Comparison of ENCODE assay signal across 15 cellular contexts in the genomic region with DNA sequence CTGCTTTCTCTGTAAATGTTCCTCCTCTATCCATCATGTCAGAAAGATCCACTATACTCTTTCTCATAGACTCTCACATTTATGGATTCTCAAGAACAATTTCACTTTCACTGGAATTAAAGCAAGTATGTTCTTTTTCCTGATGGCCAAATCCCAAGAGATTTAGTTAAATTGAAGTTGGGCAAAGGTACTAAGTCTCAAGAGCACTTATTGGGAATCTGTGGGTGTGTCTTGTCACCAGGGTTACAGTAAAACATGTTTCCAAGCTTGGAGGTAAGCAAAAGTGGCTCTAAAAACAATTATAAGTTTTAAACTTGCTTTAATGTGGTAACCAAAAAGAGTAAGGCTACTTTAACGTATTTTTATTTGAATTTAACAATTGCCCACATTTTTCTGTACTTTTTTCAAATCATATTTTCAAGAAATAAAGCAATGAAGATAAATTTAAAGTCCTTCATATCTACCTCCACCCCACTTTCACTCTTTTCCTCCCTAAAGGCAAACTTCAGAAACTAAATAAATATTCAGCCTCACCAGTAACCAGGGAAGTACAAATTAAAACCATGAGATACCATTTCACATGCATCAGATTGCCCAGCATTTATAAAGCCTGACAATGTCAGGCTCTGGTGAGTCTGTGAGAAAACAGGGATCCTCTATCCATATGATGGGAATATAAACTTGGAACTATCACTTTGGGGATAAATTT.
DNase-seq lines count a peak whose midpoint lies in the region; ATAC-seq, FAIRE-seq and TF ChIP-seq lines count a peak whose summit lies in the region.
"Had no signal": no experiment of that assay in that cellular context is flagged by ENCODE, and none has a peak within 500 bp of the region (broad histone marks: within the 10 kb centered on the region; RNA-seq: fewer than 3 reads in every experiment).

No MANE protein-coding gene starts in this region.

- H3K4me1 ChIP-seq in astrocyte (ENCODE audit: insufficient read depth, low read length) (peaks cover 11% of the 10 kb centered on the region), left lung (peaks cover 0 to 5% of the 10 kb centered on the region in 2 donors), thyroid gland (peaks cover 7 to 8% of the 10 kb centered on the region in 2 donors), transverse colon (peaks cover 0 to 18% (median 3%) of the 10 kb centered on the region in 4 donors), kidney (ENCODE audit: control insufficient read depth in 1 of 2, insufficient read depth in 1 of 2, low read depth in 1 of 2, low read length in 2 of 2) (no peaks in the 10 kb centered on the region)

- H3K4me2 ChIP-seq in astrocyte (ENCODE audit: low read length): no peak overlapping the region

- no peaks in the 10 kb centered on the region for H3K36me3 Mint-ChIP-seq in astrocyte (ENCODE audit: low read depth, unreplicated experiment)
- H3K36me3 Mint-ChIP-seq: naive thymus-derived CD4-positive, alpha-beta T cell; type B pancreatic cell; WTC11 had no signal

- no peaks in the 10 kb centered on the region for H3K79me2 ChIP-seq in astrocyte (ENCODE audit: insufficient read depth, low read length)

- H3K27me3 ChIP-seq in astrocyte (ENCODE audit: insufficient read depth, low read length) (no peaks in the 10 kb centered on the region), left lung (no peaks in the 10 kb centered on the region), thyroid gland (no peaks in the 10 kb centered on the region), transverse colon (no peaks in the 10 kb centered on the region)
- H3K27me3 ChIP-seq: BLaER1 treated with 17β-estradiol and CSF1 and Interleukin-3, amounts not matched to agents 10 nM and 100 nM had no signal

- H3K4me3 ChIP-seq in astrocyte (ENCODE audit: insufficient read depth, low read depth, low read length): no peak overlapping the region
- no peak overlapping the region for H3K4me3 ChIP-seq in left lung
- no peak overlapping the region for H3K4me3 ChIP-seq in thyroid gland (replicated peaks in 1 of 3)
- H3K4me3 ChIP-seq in transverse colon: no peak overlapping the region
- no peak overlapping the region for H3K4me3 ChIP-seq in kidney (ENCODE audit: low read length in 2 of 2)
- H3K4me3 ChIP-seq: K562 had no signal

- DNase-seq in NCI-H1417 (lab: John Stamatoyannopoulos, UW) (peak in 2 of 3 experiments; percentile 2 to 60), NCI-H1417 treated with DMSO at 0.1 percent for 48 hours (lab: John Stamatoyannopoulos, UW) (no peak), astrocyte (ENCODE audit: low read depth) (peak; percentile 12), left lung (no peak), thyroid gland (peak; percentile 6 to 7), transverse colon (no peak), kidney (no peak)
- DNase-seq: naive thymus-derived CD4-positive, alpha-beta T cell; NCI-H2107 had no signal

- 42 to 53% methylated on average over 1 of the region's 1 CpG for WGBS in thyroid gland, 2 donors
- WGBS in transverse colon (ENCODE audit: low coverage in 1 of 2), 2 donors: 61 to 62% methylated on average over 1 of the region's 1 CpG

- FAIRE-seq in astrocyte (lab: Jason Lieb, UNC) (no peak), kidney (lab: Jason Lieb, UNC) (no peak)
- FAIRE-seq: H54, K562 had no signal

- H3K9me3 Mint-ChIP-seq in astrocyte (ENCODE audit: unreplicated experiment): no peaks in the 10 kb centered on the region
- H3K9me3 Mint-ChIP-seq: type B pancreatic cell, WTC11 had no signal

- H2AFZ ChIP-seq in astrocyte (ENCODE audit: low read depth, low read length): no peak overlapping the region

- TF ChIP-seq CTCF in astrocyte (IDR thresholded peaks at IDR 0.05; ENCODE audit: insufficient read depth, low read depth, low read length) (no peak), left lung (IDR thresholded peaks at IDR 0.05) (no peak), thyroid gland (IDR thresholded peaks at IDR 0.05) (no peak), transverse colon (IDR thresholded peaks at IDR 0.05) (no peak), kidney (IDR thresholded peaks at IDR 0.05; ENCODE audit: borderline replicate concordance, extremely low read depth, insufficient read depth) (no peak)

- no peaks in the 10 kb centered on the region for H3K9me3 ChIP-seq in astrocyte (ENCODE audit: insufficient read depth, low read depth, low read length)
- no peaks in the 10 kb centered on the region for H3K9me3 ChIP-seq in left lung
- H3K9me3 ChIP-seq in thyroid gland: no peaks in the 10 kb centered on the region
- H3K9me3 ChIP-seq in transverse colon: no peaks in the 10 kb centered on the region
- no peaks in the 10 kb centered on the region for H3K9me3 ChIP-seq in kidney (ENCODE audit: control insufficient read depth in 1 of 2, low read length in 2 of 2)
- H3K9me3 ChIP-seq: BLaER1 treated with 17β-estradiol and CSF1 and Interleukin-3, amounts not matched to agents 10 nM and 100 nM had no signal

- in situ Hi-C loops in transverse colon (cut with MboI; ENCODE audit: low pct_ligation_motif_present in 1 of 4, low pct_unique_long_range_greater_than_20kb in 1 of 4, low sequenced_read_pairs in 3 of 4): no loop called here

- TF ChIP-seq POLR2A in thyroid gland (IDR thresholded peaks at IDR 0.05): no peak
- no peak for TF ChIP-seq POLR2A in transverse colon (IDR thresholded peaks at IDR 0.05)

- H3K27ac ChIP-seq in astrocyte (ENCODE audit: low read depth, low read length) (peak overlapping the region; percentile 83), left lung (peak overlapping the region; percentile 56 to 71), thyroid gland (peak overlapping the region; percentile 2 to 60 (median 2)), transverse colon (peak overlapping the region in 1 of 4 donors; percentile 63), kidney (ENCODE audit: low read depth in 2 of 2, low read length in 2 of 2) (no peak overlapping the region)

- no peak for TF ChIP-seq EP300 in transverse colon (IDR thresholded peaks at IDR 0.05; ENCODE audit: low read depth)

- peak; percentile 79 for ATAC-seq in left lung
- ATAC-seq in GM21723 (IDR thresholded peaks at IDR 0.05; ENCODE audit: unreplicated experiment): no peak
- ATAC-seq: K562, WTC11 had no signal

- no peaks in the 10 kb centered on the region for H3K27me3 Mint-ChIP-seq in astrocyte (ENCODE audit: low read depth, unreplicated experiment)
- H3K27me3 Mint-ChIP-seq: naive thymus-derived CD4-positive, alpha-beta T cell; type B pancreatic cell had no signal

- H3K27ac Mint-ChIP-seq in astrocyte (ENCODE audit: unreplicated experiment): peak overlapping the region; percentile 80
- H3K27ac Mint-ChIP-seq: naive thymus-derived CD4-positive, alpha-beta T cell; type B pancreatic cell had no signal

- H3K4me3 Mint-ChIP-seq in astrocyte (ENCODE audit: unreplicated experiment): no peak overlapping the region
- H3K4me3 Mint-ChIP-seq: naive thymus-derived CD4-positive, alpha-beta T cell; type B pancreatic cell; WTC11 had no signal

- no peaks in the 10 kb centered on the region for H3K36me3 ChIP-seq in astrocyte (ENCODE audit: insufficient read depth, low read length)
- H3K36me3 ChIP-seq in left lung: no peaks in the 10 kb centered on the region
- H3K36me3 ChIP-seq in thyroid gland: no peaks in the 10 kb centered on the region
- H3K36me3 ChIP-seq in transverse colon: no peaks in the 10 kb centered on the region
- H3K36me3 ChIP-seq in kidney (ENCODE audit: control insufficient read depth in 1 of 2, insufficient read depth in 2 of 2, low read length in 2 of 2): no peaks in the 10 kb centered on the region
- H3K36me3 ChIP-seq: BLaER1 treated with 17β-estradiol and CSF1 and Interleukin-3, amounts not matched to agents 10 nM and 100 nM had no signal

- H4K20me1 ChIP-seq in astrocyte (ENCODE audit: insufficient read depth, low read length): no peaks in the 10 kb centered on the region
- H4K20me1 ChIP-seq: BLaER1 treated with 17β-estradiol and CSF1 and Interleukin-3, amounts not matched to agents 10 nM and 100 nM had no signal

- no peak overlapping the region for H3K9ac ChIP-seq in astrocyte (ENCODE audit: low read length)
- no peak overlapping the region for H3K9ac ChIP-seq in kidney (ENCODE audit: low read length in 2 of 2)

- peaks cover 4% of the 10 kb centered on the region for H3K4me1 Mint-ChIP-seq in astrocyte (ENCODE audit: low read depth, unreplicated experiment)
- H3K4me1 Mint-ChIP-seq: naive thymus-derived CD4-positive, alpha-beta T cell had no signal

- intact Hi-C loops in left lung (cut with DNase I) (no loop called here), thyroid gland (cut with DNase I) (no loop called here), transverse colon (cut with DNase I; ENCODE audit: low total_unique reads) (no loop called here), kidney (cut with DNase I) (no loop called here)

Comparison
In these comparisons a context has a peak if more than half of its experiments do, and no peak if none do; other contexts are left out.
1. DNase-seq: peak in NCI-H1417 (2 of 3), astrocyte (single experiment) and thyroid gland (2 of 2); none in NCI-H1417 treated with DMSO at 0.1 percent for 48 hours (single experiment), left lung (0 of 2), transverse colon (single experiment) and kidney (single experiment).
2. H3K27ac ChIP-seq: peak in astrocyte (single experiment), left lung (2 of 2) and thyroid gland (3 of 3); none in kidney (0 of 2).